8 cellular contexts compared by ENCODE assay signal in genomic region chr11:102345923-102346322, GRCh38. TPM values are rescaled to one million over a fixed set of nuclear protein-coding genes. Genes with fewer than 3 reads are reported as not detected.
DNase-seq lines count a peak whose midpoint lies in the region; ATAC-seq lines count a peak whose summit lies in the region.

No MANE protein-coding gene starts in this region.

- DNase-seq in CD4-positive, alpha-beta memory T cell: peak in 1 of 5 donors; percentile 53
- DNase-seq in HT1080 (ENCODE audit: low read depth) (peak; percentile 93), islet precursor cell (peak; percentile 88), mucosa of gallbladder (ENCODE audit: low spot score) (no peak), NCI-H748 treated with DMSO at 0.1 percent for 48 hours (lab: John Stamatoyannopoulos, UW) (no peak)
- DNase-seq in activated naive CD8-positive, alpha-beta T cell treated with anti-CD3 and anti-CD28 coated beads for 36 hours: peak; percentile 4

- peak overlapping the region in 4 of 5 donors; percentile 70 to 97 (median 88) for H3K9ac ChIP-seq in subcutaneous abdominal adipose tissue (ENCODE audit: low read length in 5 of 5)

- peaks cover 0 to 1% of the 10 kb centered on the region in 2 donors for H3K27me3 Mint-ChIP-seq in CD4-positive, alpha-beta memory T cell
- no peaks in the 10 kb centered on the region for H3K27me3 Mint-ChIP-seq in activated naive CD8-positive, alpha-beta T cell treated with anti-CD3 and anti-CD28 coated beads for 36 hours

- peak overlapping the region; percentile 94 for H3K27ac ChIP-seq in CD4-positive, alpha-beta memory T cell (ENCODE audit: low read depth, low read length)
- H3K27ac ChIP-seq in subcutaneous abdominal adipose tissue (ENCODE audit: low read depth, low read length): peak overlapping the region; percentile 99

- peaks cover 9 to 30% of the 10 kb centered on the region in 2 donors for H3K36me3 Mint-ChIP-seq in CD4-positive, alpha-beta memory T cell
- H3K36me3 Mint-ChIP-seq in activated naive CD8-positive, alpha-beta T cell treated with anti-CD3 and anti-CD28 coated beads for 36 hours: peaks cover 15% of the 10 kb centered on the region

- ATAC-seq in GM19351 (IDR thresholded peaks at IDR 0.05; ENCODE audit: unreplicated experiment): no peak

- peaks cover 34% of the 10 kb centered on the region for H3K4me1 ChIP-seq in CD4-positive, alpha-beta memory T cell (ENCODE audit: insufficient read depth, low read length)
- H3K4me1 ChIP-seq in subcutaneous abdominal adipose tissue (ENCODE audit: control insufficient read depth in 5 of 5, insufficient read depth in 5 of 5, low read length in 5 of 5): peaks cover 0 to 26% (median 21%) of the 10 kb centered on the region in 5 donors

- H3K4me1 Mint-ChIP-seq in CD4-positive, alpha-beta memory T cell: peaks cover 26 to 53% (median 35%) of the 10 kb centered on the region in 4 donors
- peaks cover 37% of the 10 kb centered on the region for H3K4me1 Mint-ChIP-seq in activated naive CD8-positive, alpha-beta T cell treated with anti-CD3 and anti-CD28 coated beads for 36 hours

- no peaks in the 10 kb centered on the region for H3K9me3 ChIP-seq in CD4-positive, alpha-beta memory T cell (ENCODE audit: control insufficient read depth in 1 of 2, low read length in 2 of 2)
- H3K9me3 ChIP-seq in subcutaneous abdominal adipose tissue (ENCODE audit: control insufficient read depth in 5 of 5, low read length in 5 of 5): no peaks in the 10 kb centered on the region

- H3K27me3 ChIP-seq in CD4-positive, alpha-beta memory T cell (ENCODE audit: insufficient read depth, low read length): no peaks in the 10 kb centered on the region
- H3K27me3 ChIP-seq in subcutaneous abdominal adipose tissue (ENCODE audit: control insufficient read depth in 5 of 5, insufficient read depth in 4 of 5, low read length in 5 of 5): no peaks in the 10 kb centered on the region

- peaks cover 9% of the 10 kb centered on the region for H3K36me3 ChIP-seq in CD4-positive, alpha-beta memory T cell (ENCODE audit: insufficient read depth, low read length)
- peaks cover 5 to 13% (median 7%) of the 10 kb centered on the region in 5 donors for H3K36me3 ChIP-seq in subcutaneous abdominal adipose tissue (ENCODE audit: control insufficient read depth in 5 of 5, insufficient read depth in 5 of 5, low read length in 5 of 5)

- H3K9me3 Mint-ChIP-seq in CD4-positive, alpha-beta memory T cell: no peaks in the 10 kb centered on the region
- H3K9me3 Mint-ChIP-seq in activated naive CD8-positive, alpha-beta T cell treated with anti-CD3 and anti-CD28 coated beads for 36 hours: no peaks in the 10 kb centered on the region

- POLR2A ChIA-PET in CD4-positive, alpha-beta memory T cell (lab: Charles Lee; ENCODE audit: partially characterized antibody): interaction anchor here (0.9 to 1.8 kb wide), 5 partner anchors 28 to 106 kb away, joined by 3 to 7 read pairs (median 5); no protein-coding TSS in a partner anchor

- intact Hi-C loops in CD4-positive, alpha-beta memory T cell (cut with micrococcal nuclease): loop anchor here (1.0 to 10.0 kb wide), 2 partner anchors 149 to 431 kb away; partner anchors contain the start of genes ANGPTL5 and CEP126

- H3K27ac Mint-ChIP-seq in CD4-positive, alpha-beta memory T cell: peak overlapping the region; percentile 98 to 100 (median 99)
- H3K27ac Mint-ChIP-seq in activated naive CD8-positive, alpha-beta T cell treated with anti-CD3 and anti-CD28 coated beads for 36 hours: peak overlapping the region; percentile 95

- H3K4me3 Mint-ChIP-seq in CD4-positive, alpha-beta memory T cell: peak overlapping the region; percentile 89 to 100 (median 97)
- peak overlapping the region; percentile 95 for H3K4me3 Mint-ChIP-seq in activated naive CD8-positive, alpha-beta T cell treated with anti-CD3 and anti-CD28 coated beads for 36 hours

- CTCF ChIA-PET in CD4-positive, alpha-beta memory T cell (lab: Charles Lee; ENCODE audit: partially characterized antibody): interaction anchor here (1.1 to 6.3 kb wide), 5 partner anchors 15 to 150 kb away, joined by 3 to 89 read pairs (median 11); no protein-coding TSS in a partner anchor

- H3K4me3 ChIP-seq in CD4-positive, alpha-beta memory T cell (ENCODE audit: low read length in 2 of 2): peak overlapping the region; percentile 81 to 98
- peak overlapping the region; percentile 74 to 93 (median 88) for H3K4me3 ChIP-seq in subcutaneous abdominal adipose tissue (ENCODE audit: low read depth in 1 of 5, low read length in 5 of 5)

RNA-seq across cellular contexts. Expression of gene BIRC2, which starts 1.1 kb away (rescaled TPM):
- 10 to 100 TPM; 60.9 to 61.2 TPM for total RNA-seq in CD4-positive, alpha-beta memory T cell
- polyA plus RNA-seq in CD4-positive, alpha-beta memory T cell: 10 to 100 TPM; 28.8 to 33.4 TPM
- total RNA-seq in HT1080 (2014; rRNA removed; shearing (Covaris generic)): 44.0 and 45.6 TPM in 2 replicates
- 45.7 and 56.6 TPM in 2 replicates for polyA plus RNA-seq in HT1080 (2015; cell fraction: cytosol; rRNA removed)
- polyA plus RNA-seq in HT1080 (2015; cell fraction: nucleus; rRNA removed): 81.3 and 84.6 TPM in 2 replicates
- total RNA-seq in activated naive CD8-positive, alpha-beta T cell treated with anti-CD3 and anti-CD28 coated beads for 36 hours: 10 to 100 TPM; 29.6 to 30.7 TPM
- 53.5 TPM for total RNA-seq in mucosa of gallbladder

RNA-seq across cellular contexts. Expression of gene BIRC3, which starts 28.6 kb away (rescaled TPM):
- total RNA-seq in CD4-positive, alpha-beta memory T cell: 100 to 1,000 TPM; 197 to 198 TPM
- polyA plus RNA-seq in CD4-positive, alpha-beta memory T cell: 10 to 100 TPM; 82.5 to 86.3 TPM
- 0.27 and 0.50 TPM in 2 replicates for total RNA-seq in HT1080 (2014; rRNA removed; shearing (Covaris generic))
- 0.70 and 1.2 TPM in 2 replicates for polyA plus RNA-seq in HT1080 (2015; cell fraction: cytosol; rRNA removed)
- 1.1 and 1.3 TPM in 2 replicates for polyA plus RNA-seq in HT1080 (2015; cell fraction: nucleus; rRNA removed)
- total RNA-seq in activated naive CD8-positive, alpha-beta T cell treated with anti-CD3 and anti-CD28 coated beads for 36 hours: 10 to 100 TPM; 76.6 to 79.9 TPM
- 20.2 TPM for total RNA-seq in mucosa of gallbladder

Comparison
In these comparisons a context has a peak if more than half of its experiments do, and no peak if none do; other contexts are left out.
1. DNase-seq: peak in HT1080 (single experiment), activated naive CD8-positive, alpha-beta T cell treated with anti-CD3 and anti-CD28 coated beads for 36 hours (single experiment) and islet precursor cell (single experiment); none in mucosa of gallbladder (single experiment) and NCI-H748 treated with DMSO at 0.1 percent for 48 hours (single experiment).
2. RNA of gene BIRC3, which starts 28.6 kb away (total RNA-seq): 197 to 198 TPM in CD4-positive, alpha-beta memory T cell, 76.6 to 79.9 TPM in activated naive CD8-positive, alpha-beta T cell treated with anti-CD3 and anti-CD28 coated beads for 36 hours and 20.2 TPM in mucosa of gallbladder (single experiment); 0.27 to 0.50 TPM in HT1080; every median in the first group is over 10 times any median in the second.